In the genomic region with DNA sequence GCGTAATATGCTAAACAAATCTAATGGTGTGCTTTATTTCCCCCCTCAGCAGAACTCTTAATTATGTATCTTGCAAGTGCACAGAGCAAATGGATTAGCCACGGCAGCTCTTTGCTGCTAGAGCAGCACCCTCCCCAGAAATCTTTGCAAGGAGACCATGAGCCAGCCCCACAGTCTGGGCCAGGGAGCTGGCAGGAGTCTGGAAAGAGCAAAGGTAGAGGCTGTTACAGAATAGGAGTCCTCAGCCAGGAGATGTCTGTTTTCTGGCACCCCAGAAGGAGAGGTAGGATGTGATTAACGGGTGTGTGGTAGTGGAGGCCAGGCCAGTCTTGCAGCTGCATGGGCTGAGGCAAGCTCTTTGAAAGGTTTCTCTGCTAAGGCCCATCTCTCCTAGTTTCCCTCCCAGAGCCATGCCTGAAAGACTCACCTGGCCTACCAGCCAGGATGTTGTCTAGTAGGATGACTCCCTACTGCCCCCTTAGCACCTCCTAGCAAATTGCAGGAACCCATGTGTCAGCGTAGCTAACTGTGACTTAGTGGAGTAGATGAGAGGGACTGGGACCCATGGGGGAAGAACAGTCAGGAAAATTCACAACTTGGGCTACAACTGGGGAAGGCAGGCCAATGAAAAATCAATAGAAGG, we compare ENCODE assay signal across 11 cellular contexts.
A peak's percentile ranks its signal among the peaks of the same experiment; 100 is the strongest.
DNase-seq lines count a peak whose midpoint lies in the region; ATAC-seq, FAIRE-seq and TF ChIP-seq lines count a peak whose summit lies in the region.
"Had no signal": no experiment of that assay in that cellular context is flagged by ENCODE, and none has a peak within 500 bp of the region (broad histone marks: within the 10 kb centered on the region; RNA-seq: fewer than 3 reads in every experiment).

No MANE protein-coding gene starts in this region.

- H3K9me3 ChIP-seq in OCI-LY7 (ENCODE audit: low read length) (no peaks in the 10 kb centered on the region), kidney (ENCODE audit: control insufficient read depth in 1 of 2, low read length in 2 of 2) (no peaks in the 10 kb centered on the region), neuronal stem cell (replicated peaks in 1 of 2; ENCODE audit: control insufficient read depth in 2 of 2, insufficient read depth in 1 of 2, low read depth in 1 of 2, low read length in 2 of 2) (peaks cover 0 to 4% of the 10 kb centered on the region in 2 donors), smooth muscle cell (replicated peaks; ENCODE audit: low read depth) (no peaks in the 10 kb centered on the region)
- H3K9me3 ChIP-seq: testis had no signal

- H4K20me1 ChIP-seq in OCI-LY7 (ENCODE audit: insufficient read depth, low read length) (no peaks in the 10 kb centered on the region), smooth muscle cell (ENCODE audit: low read depth) (no peaks in the 10 kb centered on the region)

- FAIRE-seq in kidney (lab: Jason Lieb, UNC): no peak
- no peak for FAIRE-seq in GM12892 (lab: Jason Lieb, UNC)

- no peak overlapping the region for H4K91ac ChIP-seq in neuronal stem cell (ENCODE audit: low read depth, low read length, poor library complexity)

- no peak overlapping the region for H3K4ac ChIP-seq in neuronal stem cell (ENCODE audit: low read length)

- H3K4me1 ChIP-seq in OCI-LY7 (ENCODE audit: insufficient read depth, low read length, poor library complexity, severe bottlenecking): no peaks in the 10 kb centered on the region
- peaks cover 0 to 8% of the 10 kb centered on the region in 2 donors for H3K4me1 ChIP-seq in kidney (ENCODE audit: control insufficient read depth in 1 of 2, insufficient read depth in 1 of 2, low read depth in 1 of 2, low read length in 2 of 2)
- H3K4me1 ChIP-seq in neuronal stem cell (ENCODE audit: control insufficient read depth in 2 of 2, insufficient read depth in 1 of 2, low read depth in 1 of 2, low read length in 2 of 2): no peaks in the 10 kb centered on the region
- no peaks in the 10 kb centered on the region for H3K4me1 ChIP-seq in smooth muscle cell (ENCODE audit: low read depth)
- H3K4me1 ChIP-seq: testis had no signal

- no peaks in the 10 kb centered on the region for H3K4me1 Mint-ChIP-seq in activated naive CD8-positive, alpha-beta T cell treated with anti-CD3 and anti-CD28 coated beads, Interleukin-2, amount 50 U/mL, for 24 hours

- CTCF ChIA-PET in OCI-LY7 (lab: Charles Lee; ENCODE audit: unreplicated experiment): no interaction called here

- H3K9me3 Mint-ChIP-seq in activated naive CD8-positive, alpha-beta T cell treated with anti-CD3 and anti-CD28 coated beads, Interleukin-2, amount 50 U/mL, for 24 hours: no peaks in the 10 kb centered on the region
- H3K9me3 Mint-ChIP-seq: memory B cell had no signal

- no peak overlapping the region for H2BK5ac ChIP-seq in neuronal stem cell (ENCODE audit: low read length)

- no peak for ATAC-seq in activated naive CD8-positive, alpha-beta T cell treated with anti-CD3 and anti-CD28 coated beads, Interleukin-2, amount 50 U/mL, for 24 hours

- no peak overlapping the region for H3K4me3 Mint-ChIP-seq in activated naive CD8-positive, alpha-beta T cell treated with anti-CD3 and anti-CD28 coated beads, Interleukin-2, amount 50 U/mL, for 24 hours
- H3K4me3 Mint-ChIP-seq: memory B cell had no signal

- H3K36me3 ChIP-seq in OCI-LY7 (ENCODE audit: insufficient read depth, low read length) (no peaks in the 10 kb centered on the region), kidney (ENCODE audit: control insufficient read depth in 1 of 2, insufficient read depth in 2 of 2, low read length in 2 of 2) (no peaks in the 10 kb centered on the region), neuronal stem cell (replicated peaks in 1 of 2; ENCODE audit: control insufficient read depth in 2 of 2, insufficient read depth in 2 of 2, low read length in 2 of 2) (no peaks in the 10 kb centered on the region), smooth muscle cell (ENCODE audit: low read depth) (no peaks in the 10 kb centered on the region)

- H3K27ac Mint-ChIP-seq in activated naive CD8-positive, alpha-beta T cell treated with anti-CD3 and anti-CD28 coated beads, Interleukin-2, amount 50 U/mL, for 24 hours: no peak overlapping the region
- H3K27ac Mint-ChIP-seq: memory B cell had no signal

- no peaks in the 10 kb centered on the region for H3K27me3 ChIP-seq in neuronal stem cell (ENCODE audit: control insufficient read depth in 3 of 3, insufficient read depth in 3 of 3, low read depth in 1 of 3, low read length in 3 of 3)
- H3K27me3 ChIP-seq in smooth muscle cell (ENCODE audit: low read depth): peaks cover 7% of the 10 kb centered on the region
- H3K27me3 ChIP-seq: testis had no signal

- H3K18ac ChIP-seq in neuronal stem cell (ENCODE audit: low read length): no peak overlapping the region

- H2AK5ac ChIP-seq in neuronal stem cell (ENCODE audit: low read depth, low read length): no peak overlapping the region

- no peak overlapping the region for H3K23ac ChIP-seq in neuronal stem cell (ENCODE audit: low read depth, low read length, poor library complexity)

- H3K4me2 ChIP-seq in OCI-LY7 (ENCODE audit: low read length) (no peak overlapping the region), neuronal stem cell (ENCODE audit: insufficient read depth, low read length, poor library complexity, severe bottlenecking) (no peak overlapping the region), smooth muscle cell (no peak overlapping the region)

- no peak overlapping the region for H2BK15ac ChIP-seq in neuronal stem cell (ENCODE audit: low read length)

- no peaks in the 10 kb centered on the region for H3F3A ChIP-seq in smooth muscle cell (ENCODE audit: low read depth)

- H3K79me1 ChIP-seq in neuronal stem cell (ENCODE audit: low read depth, low read length): no peaks in the 10 kb centered on the region

- H3K36me3 Mint-ChIP-seq in activated naive CD8-positive, alpha-beta T cell treated with anti-CD3 and anti-CD28 coated beads, Interleukin-2, amount 50 U/mL, for 24 hours (ENCODE audit: low read depth): no peaks in the 10 kb centered on the region
- H3K36me3 Mint-ChIP-seq: memory B cell had no signal

- H3K4me3 ChIP-seq in OCI-LY7 (ENCODE audit: low read depth, low read length, poor library complexity, severe bottlenecking) (no peak overlapping the region), kidney (ENCODE audit: low read length in 2 of 2) (no peak overlapping the region), neuronal stem cell (ENCODE audit: low read length in 2 of 2) (no peak overlapping the region), smooth muscle cell (no peak overlapping the region)
- H3K4me3 ChIP-seq: testis had no signal

- no TSS peak for BruUV-seq in OCI-LY7 (replicated peaks; lab: Mats Ljungman, UMichigan)

- H3K9me2 ChIP-seq in OCI-LY7 (ENCODE audit: insufficient read depth, low read length): no peaks in the 10 kb centered on the region

- H3K27ac ChIP-seq in OCI-LY7 (ENCODE audit: low read depth, low read length, poor library complexity, severe bottlenecking) (no peak overlapping the region), kidney (ENCODE audit: low read depth in 2 of 2, low read length in 2 of 2) (no peak overlapping the region), neuronal stem cell (replicated peaks; ENCODE audit: low read length) (no peak overlapping the region), smooth muscle cell (ENCODE audit: low read depth) (no peak overlapping the region)
- H3K27ac ChIP-seq: testis had no signal

- intact Hi-C loops in OCI-LY7 (cut with micrococcal nuclease; ENCODE audit: unreplicated experiment) (no loop called here), kidney (cut with DNase I) (no loop called here)

- H2AFZ ChIP-seq in OCI-LY7 (ENCODE audit: low read length) (no peak overlapping the region), neuronal stem cell (ENCODE audit: low read length) (no peak overlapping the region), smooth muscle cell (ENCODE audit: low read depth) (no peak overlapping the region)

- peaks cover 3% of the 10 kb centered on the region for H3K27me3 Mint-ChIP-seq in activated naive CD8-positive, alpha-beta T cell treated with anti-CD3 and anti-CD28 coated beads, Interleukin-2, amount 50 U/mL, for 24 hours

- DNase-seq in COLO668 (lab: John Stamatoyannopoulos, UW; ENCODE audit: unreplicated experiment): peak; percentile 17
- DNase-seq in OCI-LY7 (ENCODE audit: low spot score): peak; percentile 13
- DNase-seq in kidney: no peak
- no peak for DNase-seq in activated naive CD8-positive, alpha-beta T cell treated with anti-CD3 and anti-CD28 coated beads, Interleukin-2, amount 50 U/mL, for 24 hours
- no peak for DNase-seq in GM12892 (ENCODE audit: insufficient read length)
- no peak for DNase-seq in neuronal stem cell (ENCODE audit: low spot score)
- no peak for DNase-seq in smooth muscle cell (lab: John Stamatoyannopoulos, UW; ENCODE audit: unreplicated experiment)
- DNase-seq: OCI-M1, testis had no signal

- POLR2A ChIA-PET in OCI-LY7 (lab: Charles Lee): interaction anchor here (1.0 kb wide), 1 partner anchor 18 kb away, joined by 3 read pairs; no protein-coding TSS in a partner anchor

- no peak overlapping the region for H3K9ac ChIP-seq in kidney (ENCODE audit: low read length in 2 of 2)
- no peak overlapping the region for H3K9ac ChIP-seq in neuronal stem cell (ENCODE audit: low read depth, low read length, poor library complexity)
- H3K9ac ChIP-seq in smooth muscle cell (ENCODE audit: low read depth): no peak overlapping the region

- no peak overlapping the region for H3K14ac ChIP-seq in neuronal stem cell (ENCODE audit: low read length)

- TF ChIP-seq POLR2A in GM12892 (IDR thresholded peaks at IDR 0.05; ENCODE audit: low read depth, low read length): no peak

- no peaks in the 10 kb centered on the region for H3K79me2 ChIP-seq in OCI-LY7 (ENCODE audit: insufficient read depth, low read depth, low read length)
- no peaks in the 10 kb centered on the region for H3K79me2 ChIP-seq in smooth muscle cell (ENCODE audit: low read depth)

- WGBS in neuronal stem cell (ENCODE audit: extremely low coverage in 2 of 2, insufficient read length in 2 of 2, insufficient replicate concordance in 1 of 2), 2 donors: no CpG with 5 or more reads among the region's 4 CpGs
- WGBS in smooth muscle cell (ENCODE audit: low lambda C conversion rate): 86% methylated on average over 4 of the region's 4 CpGs

- no peak overlapping the region for H2BK12ac ChIP-seq in neuronal stem cell (ENCODE audit: low read length)

- TF ChIP-seq CTCF in GM12872 (IDR thresholded peaks at IDR 0.05; ENCODE audit: insufficient read depth, low read depth, low read length): peak; percentile 43; the same call in 2 of the 3 replicates
- TF ChIP-seq CTCF in OCI-LY7 (conservative IDR thresholded peaks at IDR 0.05; ENCODE audit: low read length): peak; percentile 62
- peak; percentile 29 for TF ChIP-seq CTCF in kidney (IDR thresholded peaks at IDR 0.05; ENCODE audit: borderline replicate concordance, extremely low read depth, insufficient read depth)
- no peak for TF ChIP-seq CTCF in smooth muscle cell (IDR thresholded peaks at IDR 0.05; ENCODE audit: borderline replicate concordance, insufficient read depth, poor library complexity, severe bottlenecking)

- no peak overlapping the region for H2BK120ac ChIP-seq in neuronal stem cell (ENCODE audit: low read depth, low read length)

- no peak overlapping the region for H4K8ac ChIP-seq in neuronal stem cell (ENCODE audit: low read depth, low read length)

Comparison
In these comparisons a context has a peak if more than half of its experiments do, and no peak if none do; other contexts are left out.
1. DNase-seq: peak in COLO668 (single experiment) and OCI-LY7 (single experiment); none in kidney (single experiment), activated naive CD8-positive, alpha-beta T cell treated with anti-CD3 and anti-CD28 coated beads, Interleukin-2, amount 50 U/mL, for 24 hours (single experiment), GM12892 (single experiment), neuronal stem cell (single experiment) and smooth muscle cell (single experiment).